In the genomic region with DNA sequence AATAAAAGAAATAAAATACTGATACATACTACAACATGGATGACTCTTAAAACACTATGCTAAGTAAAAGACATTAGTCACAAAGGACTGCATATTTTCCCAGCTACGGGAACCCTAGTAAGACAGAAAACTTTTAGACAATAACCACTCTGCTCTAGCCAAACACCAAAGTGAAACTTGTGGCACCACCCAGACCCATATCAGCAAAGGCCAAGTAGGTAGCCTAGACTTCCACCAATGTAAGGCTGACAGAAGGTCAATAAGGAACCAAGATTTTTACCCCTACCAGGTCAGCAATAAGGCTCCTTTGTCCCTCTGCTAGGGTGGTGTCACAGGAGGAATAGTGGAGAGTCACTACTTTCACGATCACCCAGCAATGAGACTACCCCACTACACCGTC, we compare ENCODE assay signal across 18 cellular contexts. TPM values are rescaled to one million over a fixed set of nuclear protein-coding genes. Genes with fewer than 3 reads are reported as not detected.
DNase-seq lines count a peak whose midpoint lies in the region; ATAC-seq, FAIRE-seq and TF ChIP-seq lines count a peak whose summit lies in the region.
"Had no signal": no experiment of that assay in that cellular context is flagged by ENCODE, and none has a peak within 500 bp of the region (broad histone marks: within the 10 kb centered on the region; RNA-seq: fewer than 3 reads in every experiment).

No MANE protein-coding gene starts in this region.

- H3K9me2 ChIP-seq in Karpas-422 (replicated peaks; ENCODE audit: insufficient read depth, low read length) = no peaks in the 10 kb centered on the region

- no peak overlapping the region for H2BK15ac ChIP-seq in IMR-90 (ENCODE audit: low read depth, low read length)

- peak overlapping the region; percentile 74 for H3K27ac Mint-ChIP-seq in nephron progenitor cell

- no peak for TF ChIP-seq EP300 in GM12878 (IDR thresholded peaks at IDR 0.05; ENCODE audit: borderline replicate concordance in 1 of 2, control insufficient read depth in 1 of 2, low read depth in 2 of 2, low read length in 2 of 2)

- H3K4me1 Mint-ChIP-seq in nephron progenitor cell = no peaks in the 10 kb centered on the region

- H3K4me1 ChIP-seq in IMR-90 (ENCODE audit: control insufficient read depth, insufficient read depth, low read length) = 0 out of 2 replicates have a peak, but pooled peaks cover 2% of the 10 kb centered on the region
- H3K4me1 ChIP-seq in GM12878 (ENCODE audit: control insufficient read depth, insufficient read depth, low read length) = no peaks in the 10 kb centered on the region
- H3K4me1 ChIP-seq in Karpas-422 (ENCODE audit: low read length) = peaks cover 27% of the 10 kb centered on the region

- peaks cover 0 to 6% of the 10 kb centered on the region in 2 experiments; a peak in 2 of 4 replicates for H3K79me1 ChIP-seq in IMR-90 (ENCODE audit: low read depth in 1 of 2, low read length in 2 of 2)

- WGBS in IMR-90 (ENCODE audit: extremely low coverage in 2 of 2, insufficient read length in 1 of 2), 2 experiments = no CpG with 5 or more reads among the region's 3 CpGs
- 100% methylated on average over 3 of the region's 3 CpGs for WGBS in GM12878 (ENCODE audit: insufficient coverage, insufficient replicate concordance, low lambda C conversion rate, missing lambda C conversion rate)

- RAD21 ChIA-PET in GM12878 (lab: Charles Lee; ENCODE audit: unreplicated experiment) = no interaction called here

- dilution Hi-C loops in IMR-90 (cut with HindIII; ENCODE audit: low sequenced_read_pairs, unreplicated experiment) = no loop called here

- H4K20me1 ChIP-seq in IMR-90 (ENCODE audit: insufficient read depth, low read length) (no peaks in the 10 kb centered on the region), GM12878 (ENCODE audit: control insufficient read depth, insufficient read depth) (no peaks in the 10 kb centered on the region), Karpas-422 (ENCODE audit: insufficient read depth, low read depth, low read length) (no peaks in the 10 kb centered on the region)

- DNase-seq in IMR-90 = peak; percentile 27
- no peak for DNase-seq in GM12878 (ENCODE audit: low read depth, low spot score)
- no peak for DNase-seq in nephron progenitor cell
- DNase-seq in Karpas-422 = no peak
- no peak for DNase-seq in MV-4-11 (lab: John Stamatoyannopoulos, UW)
- no peak for DNase-seq in activated CD4-positive, alpha-beta T cell treated with anti-CD3 and anti-CD28 coated beads, Interleukin-2, amount 50 U/mL, for 48 hours
- DNase-seq: CD8-positive, alpha-beta memory T cell; DMS 273 treated with DMSO at 0.1 percent for 48 hours; KG1; MM.1S; NCI-H1417; NCI-H1930; NCI-H510A treated with DMSO at 0.1 percent for 48 hours; SHP77 treated with DMSO at 0.1 percent for 48 hours had no signal

- H3K27me3 ChIP-seq in IMR-90 (ENCODE audit: control insufficient read depth, insufficient read depth, low read length) (no peaks in the 10 kb centered on the region), GM12878 (replicated peaks in 1 of 2; ENCODE audit: control insufficient read depth in 2 of 2, insufficient read depth in 2 of 2, low read length in 1 of 2) (no peaks in the 10 kb centered on the region), Karpas-422 (ENCODE audit: low read length) (no peaks in the 10 kb centered on the region)

- TF ChIP-seq POLR2A in IMR-90 (IDR thresholded peaks at IDR 0.05; ENCODE audit: low read depth, low read length) = no peak
- TF ChIP-seq POLR2A in GM12878 (IDR thresholded peaks at IDR 0.05; ENCODE audit: low read depth, low read length) = no peak

- H3K56ac ChIP-seq in IMR-90 (ENCODE audit: extremely low read depth, insufficient read depth, low read length) = no peak overlapping the region

- 0 out of 2 replicates have a peak, but pooled peaks cover 6% of the 10 kb centered on the region for H3K9me1 ChIP-seq in IMR-90 (ENCODE audit: insufficient read depth, low read length)

- in situ Hi-C loops in IMR-90 (cut with MboI; ENCODE audit: low sequenced_read_pairs) (no loop called here), GM12878 (cut with MboI) (no loop called here)

- H2AK5ac ChIP-seq in IMR-90 (ENCODE audit: low read depth, low read length) = no peak overlapping the region

- POLR2A ChIA-PET in IMR-90 (lab: Charles Lee; ENCODE audit: unreplicated experiment) (interaction anchor here (0.6 kb wide), 1 partner anchor 14 kb away, joined by 6 read pairs; no protein-coding TSS in a partner anchor), GM12878 (lab: Charles Lee) (interaction anchor here (0.5 to 0.9 kb wide), 2 partner anchors 25 to 199 kb away, joined by 3 to 4 read pairs; partner anchors contain the start of genes DBF4 and SLC25A40)

- TF ChIP-seq CTCF in IMR-90 (conservative IDR thresholded peaks at IDR 0.05; ENCODE audit: low read depth, low read length) (no peak), GM12878 (IDR thresholded peaks at IDR 0.05 in 2 of 3, conservative IDR thresholded peaks at IDR 0.05 in 1 of 3; ENCODE audit: control insufficient read depth in 2 of 3, extremely low read depth in 1 of 3, insufficient read depth in 1 of 3, low read depth in 3 of 3, low read length in 3 of 3) (no peak), nephron progenitor cell (IDR thresholded peaks at IDR 0.05) (no peak)

- H4K8ac ChIP-seq in IMR-90 (ENCODE audit: low read depth in 2 of 2, low read length in 2 of 2) = 0 out of 4 replicates have a peak overlapping the region, but pooled peaks of 1 of the 2 experiments have one; percentile 20

- H3K4me3 Mint-ChIP-seq in nephron progenitor cell = no peak overlapping the region
- H3K4me3 Mint-ChIP-seq: CD8-positive, alpha-beta memory T cell had no signal

- no peak overlapping the region for H3K27ac ChIP-seq in IMR-90 (ENCODE audit: insufficient read depth, low read length)
- no peak overlapping the region for H3K27ac ChIP-seq in GM12878 (ENCODE audit: control insufficient read depth, insufficient read depth)
- H3K27ac ChIP-seq in Karpas-422 (ENCODE audit: low read length) = no peak overlapping the region

- H2AK9ac ChIP-seq in IMR-90 (replicated peaks; ENCODE audit: low read depth, low read length, poor library complexity) = peak overlapping the region; percentile 40

- no peak overlapping the region for H3K18ac ChIP-seq in IMR-90 (ENCODE audit: low read depth, low read length)

- H3K4me3 ChIP-seq in IMR-90 (ENCODE audit: insufficient read depth, low read depth, low read length) (no peak overlapping the region), GM12878 (no peak overlapping the region), Karpas-422 (ENCODE audit: low read length) (no peak overlapping the region)

- H3K9ac ChIP-seq in IMR-90 (ENCODE audit: low read depth, low read length) (no peak overlapping the region), GM12878 (ENCODE audit: control insufficient read depth, insufficient read depth, low read length) (no peak overlapping the region), Karpas-422 (ENCODE audit: low read length) (no peak overlapping the region)

- H3K9me3 Mint-ChIP-seq in nephron progenitor cell = no peaks in the 10 kb centered on the region
- H3K9me3 Mint-ChIP-seq: CD8-positive, alpha-beta memory T cell had no signal

- FAIRE-seq in GM12878 (lab: Jason Lieb, UNC) = no peak
- FAIRE-seq: GM12892, H1 had no signal

- BruUV-seq in IMR-90 (replicated peaks; lab: Mats Ljungman, UMichigan) (no TSS peak), GM12878 (replicated peaks; lab: Mats Ljungman, UMichigan) (no TSS peak)

- H3K4me2 ChIP-seq in IMR-90 (ENCODE audit: low read depth, low read length) (no peak overlapping the region; the same call in 1 of the 2 replicates), GM12878 (ENCODE audit: control insufficient read depth, insufficient read depth) (no peak overlapping the region), Karpas-422 (ENCODE audit: low read depth, low read length, poor library complexity, severe bottlenecking) (no peak overlapping the region)

- H3K79me2 ChIP-seq in GM12878 (ENCODE audit: control insufficient read depth, insufficient read depth, low read length) (no peaks in the 10 kb centered on the region; the same call in 1 of the 2 replicates), Karpas-422 (ENCODE audit: low read length) (peaks cover 59% of the 10 kb centered on the region)

- no peaks in the 10 kb centered on the region for H3K9me3 ChIP-seq in IMR-90 (ENCODE audit: control insufficient read depth, insufficient read depth, low read length)
- peaks cover 2% of the 10 kb centered on the region; the same call in 2 of the 3 replicates for H3K9me3 ChIP-seq in GM12878 (replicated peaks; ENCODE audit: control insufficient read depth, insufficient read depth, low read length)
- H3K9me3 ChIP-seq in Karpas-422 (ENCODE audit: low read length) = no peaks in the 10 kb centered on the region

- no peak overlapping the region for H4K91ac ChIP-seq in IMR-90 (ENCODE audit: insufficient read depth, low read depth, low read length)

- no peak overlapping the region for H2BK20ac ChIP-seq in IMR-90 (ENCODE audit: low read depth, low read length)

- H3K4ac ChIP-seq in IMR-90 (ENCODE audit: low read depth, low read length) = peak overlapping the region; percentile 36; the same call in 1 of the 2 replicates

- H2AFZ ChIP-seq in IMR-90 (replicated peaks; ENCODE audit: low read length, poor library complexity) (peak overlapping the region; percentile 70), GM12878 (ENCODE audit: control insufficient read depth, low read depth, low read length) (no peak overlapping the region), Karpas-422 (ENCODE audit: low read length) (no peak overlapping the region)

- H3K36me3 ChIP-seq in IMR-90 (ENCODE audit: control insufficient read depth, insufficient read depth, low read length) (peaks cover 4% of the 10 kb centered on the region; the same call in 1 of the 2 replicates), GM12878 (ENCODE audit: control insufficient read depth in 2 of 2, insufficient read depth in 2 of 2, low read length in 1 of 2) (peaks cover 1 to 18% of the 10 kb centered on the region in 2 experiments), Karpas-422 (ENCODE audit: insufficient read depth, low read length) (peaks cover 45% of the 10 kb centered on the region)

- peak overlapping the region; percentile 19; the same call in 1 of the 2 replicates for H3K14ac ChIP-seq in IMR-90 (replicated peaks; ENCODE audit: low read depth, low read length)

- ATAC-seq in GM18868 (IDR thresholded peaks at IDR 0.05; ENCODE audit: unreplicated experiment) (peak; percentile 62), IMR-90 (ENCODE audit: low read depth) (peak; percentile 40), GM12878 (peak; percentile 63), GM21367 (IDR thresholded peaks at IDR 0.05; ENCODE audit: unreplicated experiment) (no peak)

- CTCF ChIA-PET in IMR-90 (lab: Yijun Ruan, JAX) = interaction anchor here (0.6 kb wide), 2 partner anchors 20 to 44 kb away, joined by 3 to 5 read pairs; no protein-coding TSS in a partner anchor
- CTCF ChIA-PET in GM12878 (lab: Yijun Ruan, JAX) = interaction anchor here (0.6 to 1.4 kb wide), 6 partner anchors 9 to 50 kb away, joined by 3 to 6 read pairs (median 3); no protein-coding TSS in a partner anchor

- no peak overlapping the region for H4K5ac ChIP-seq in IMR-90 (ENCODE audit: low read depth, low read length)

- H3K27me3 Mint-ChIP-seq in nephron progenitor cell (ENCODE audit: low read depth, poor library complexity) = no peaks in the 10 kb centered on the region
- H3K27me3 Mint-ChIP-seq: CD8-positive, alpha-beta memory T cell had no signal

- intact Hi-C loops in IMR-90 (cut with micrococcal nuclease) (no loop called here), GM12878 (cut with micrococcal nuclease; ENCODE audit: unreplicated experiment) (no loop called here)

- H3K23ac ChIP-seq in IMR-90 (ENCODE audit: low read depth, low read length) = no peak overlapping the region

- peaks cover 43% of the 10 kb centered on the region for H3K36me3 Mint-ChIP-seq in nephron progenitor cell (ENCODE audit: low read depth)

- no peak overlapping the region for H2BK120ac ChIP-seq in IMR-90 (ENCODE audit: low read depth, low read length)

- SMC1A ChIA-PET in GM12878 (lab: Charles Lee; ENCODE audit: uncharacterized antibody, unreplicated experiment) = interaction anchor here (0.6 to 2.0 kb wide), 8 partner anchors 10 to 239 kb away, joined by 3 to 9 read pairs (median 4); no protein-coding TSS in a partner anchor

- H2BK5ac ChIP-seq in IMR-90 (ENCODE audit: low read depth, low read length, poor library complexity, severe bottlenecking) = peak overlapping the region; percentile 21

- TF ChIP-seq RAD21 in IMR-90 (IDR thresholded peaks at IDR 0.05; ENCODE audit: low read length) = no peak
- no peak for TF ChIP-seq RAD21 in GM12878 (IDR thresholded peaks at IDR 0.05; ENCODE audit: insufficient read depth, low read depth, low read length)

RNA-seq across cellular contexts. Expression of gene SLC25A40, which starts 24.9 kb away (rescaled TPM):
- 4.7 and 8.6 TPM in 2 replicates for total RNA-seq in IMR-90 (2012; rRNA removed)
- polyA plus RNA-seq in IMR-90 (2012; rRNA removed) = 4.6 and 6.1 TPM in 2 replicates
- 1.0 and 1.4 TPM in 2 replicates for polyA plus RNA-seq in IMR-90 (2012; cell fraction: cytosol; rRNA removed)
- 3.1 and 13.1 TPM in 2 replicates for polyA plus RNA-seq in IMR-90 (2012; cell fraction: nucleus; rRNA removed; ENCODE audit: low replicate concordance)
- 112 and 120 TPM in 2 replicates for total RNA-seq in GM12878 (2013; cell fraction: nucleolus; rRNA removed)
- 21.1 and 21.6 TPM in 2 replicates for total RNA-seq in GM12878 (2014; rRNA removed)
- 22.9 and 23.7 TPM in 2 replicates for total RNA-seq in GM12878 (2014; rRNA removed; fragmentation: Illumina TruSeq; extraction: Trizol)
- 32.3 and 33.0 TPM in 2 replicates for total RNA-seq in GM12878 (2021)
- 10.0 TPM for polyA plus RNA-seq in GM12878 (2011; ENCODE audit: low read depth)
- polyA plus RNA-seq in GM12878 (2011; rRNA removed) = 60.3 and 110 TPM in 2 replicates
- polyA plus RNA-seq in GM12878 (2011; cell fraction: cytosol; rRNA removed) = 17.3 and 20.3 TPM in 2 replicates
- polyA plus RNA-seq in GM12878 (2011; cell fraction: nucleus; rRNA removed) = 49.4 and 62.8 TPM in 2 replicates
- 21.1 and 32.6 TPM in 2 replicates for polyA plus RNA-seq in GM12878 (2012)
- polyA plus RNA-seq in GM12878 (2014; fragmentation: Illumina TruSeq; extraction: Trizol) = 28.7 and 35.9 TPM in 2 replicates
- polyA plus RNA-seq in GM12878 (2014; fragmentation: Nextera tagmentation; extraction: Ambion mirVana) = 10 to 100 TPM; 15.8 to 17.4 TPM
- polyA plus RNA-seq in GM12878 (2014; rRNA removed) = 16.4 and 18.6 TPM in 2 replicates
- 10 to 100 TPM; 21.4 to 24.6 TPM for polyA plus RNA-seq in GM12878 (2016; fragmentation: Nextera tagmentation; extraction: Ambion mirVana)
- 18.3 and 23.5 TPM in 2 replicates for polyA minus RNA-seq in GM12878 (2011; rRNA and poly(A)+ RNA removed)
- polyA minus RNA-seq in GM12878 (2011; cell fraction: cytosol; rRNA and poly(A)+ RNA removed) = 14.7 and 19.0 TPM in 2 replicates
- 33.1 and 43.9 TPM in 2 replicates for polyA minus RNA-seq in GM12878 (2011; cell fraction: nucleus; rRNA and poly(A)+ RNA removed)
- total RNA-seq in Karpas-422 (2014; rRNA removed; shearing (Covaris generic); ENCODE audit: low replicate concordance) = 7.8 and 54.0 TPM in 2 replicates

RNA-seq across cellular contexts. Expression of gene DBF4, which starts 25.1 kb away (rescaled TPM):
- total RNA-seq in IMR-90 (2012; rRNA removed) (7.2 and 20.3 TPM in 2 replicates), GM12878 (2014; rRNA removed) (71.2 and 75.9 TPM in 2 replicates), GM12878 (2014; rRNA removed; fragmentation: Illumina TruSeq; extraction: Trizol) (77.4 and 81.8 TPM in 2 replicates), GM12878 (2021) (56.6 and 60.1 TPM in 2 replicates)
- polyA plus RNA-seq in IMR-90 (2012; rRNA removed) (6.3 and 6.4 TPM in 2 replicates), GM12878 (2011; rRNA removed) (29.3 and 38.0 TPM in 2 replicates), GM12878 (2014; fragmentation: Illumina TruSeq; extraction: Trizol) (64.8 and 89.7 TPM in 2 replicates), GM12878 (2014; fragmentation: Nextera tagmentation; extraction: Ambion mirVana) (10 to 100 TPM; 46.1 to 47.0 TPM), GM12878 (2014; rRNA removed) (37.7 and 38.5 TPM in 2 replicates), GM12878 (2016; fragmentation: Nextera tagmentation; extraction: Ambion mirVana) (10 to 100 TPM; 84.0 to 89.8 TPM)
- 1.6 and 2.1 TPM in 2 replicates for polyA plus RNA-seq in IMR-90 (2012; cell fraction: cytosol; rRNA removed)
- 1.5 and 3.9 TPM in 2 replicates for polyA plus RNA-seq in IMR-90 (2012; cell fraction: nucleus; rRNA removed; ENCODE audit: low replicate concordance)
- 82.6 and 89.6 TPM in 2 replicates for total RNA-seq in GM12878 (2013; cell fraction: nucleolus; rRNA removed)
- 11.0 TPM for polyA plus RNA-seq in GM12878 (2011; ENCODE audit: low read depth)
- polyA plus RNA-seq in GM12878 (2011; cell fraction: cytosol; rRNA removed) = 13.3 and 14.7 TPM in 2 replicates
- 19.5 and 22.1 TPM in 2 replicates for polyA plus RNA-seq in GM12878 (2011; cell fraction: nucleus; rRNA removed)
- 26.6 and 29.0 TPM in 2 replicates for polyA plus RNA-seq in GM12878 (2012)
- polyA minus RNA-seq in GM12878 (2011; rRNA and poly(A)+ RNA removed) = 9.3 and 10.2 TPM in 2 replicates
- 8.6 and 11.0 TPM in 2 replicates for polyA minus RNA-seq in GM12878 (2011; cell fraction: cytosol; rRNA and poly(A)+ RNA removed)
- polyA minus RNA-seq in GM12878 (2011; cell fraction: nucleus; rRNA and poly(A)+ RNA removed) = 29.7 and 42.2 TPM in 2 replicates
- 61.3 and 70.7 TPM in 2 replicates for total RNA-seq in Karpas-422 (2014; rRNA removed; shearing (Covaris generic); ENCODE audit: low replicate concordance)
